Comparison of ENCODE assay signal across 10 cellular contexts in the genomic region with DNA sequence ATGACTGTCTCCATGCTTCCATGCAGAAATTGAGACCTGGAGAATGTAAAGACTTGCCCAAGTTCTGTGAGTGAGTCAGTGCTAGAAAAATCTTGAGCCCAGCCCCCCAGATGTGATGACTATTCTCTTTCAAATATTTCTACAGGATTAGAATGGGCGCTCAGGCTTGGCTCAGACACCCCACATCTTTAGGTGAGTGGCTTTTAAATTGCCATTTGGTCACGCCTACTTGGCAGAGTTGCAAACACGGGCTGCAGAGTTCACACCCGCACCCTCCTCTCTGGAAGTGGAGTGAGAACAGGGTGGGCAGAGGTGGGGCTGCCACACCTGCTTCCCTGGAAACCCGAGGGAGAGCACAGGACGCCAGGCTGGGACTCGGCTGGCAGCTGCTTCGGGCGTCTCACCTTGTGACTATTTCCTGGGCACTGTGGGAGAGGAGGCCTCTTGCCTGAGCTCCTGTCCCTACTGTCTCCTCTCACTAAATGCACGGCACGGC. TPM values are rescaled to one million over a fixed set of nuclear protein-coding genes. Genes with fewer than 3 reads are reported as not detected.
DNase-seq lines count a peak whose midpoint lies in the region; ATAC-seq, FAIRE-seq and TF ChIP-seq lines count a peak whose summit lies in the region.
"Had no signal": no experiment of that assay in that cellular context is flagged by ENCODE, and none has a peak within 500 bp of the region (broad histone marks: within the 10 kb centered on the region; RNA-seq: fewer than 3 reads in every experiment).

No MANE protein-coding gene starts in this region.

- peak; percentile 53 to 65 for DNase-seq in A549 (ENCODE audit: low read depth in 1 of 2, low spot score in 1 of 2)
- DNase-seq in HS-27A (ENCODE audit: low read depth), result peak; percentile 95
- peak; percentile 33 for DNase-seq in SHP77 treated with DMSO at 0.1 percent for 48 hours (lab: John Stamatoyannopoulos, UW)
- peak; percentile 91 for DNase-seq in hepatic stellate cell (ENCODE audit: low spot score)
- DNase-seq in NAMALWA (ENCODE audit: low spot score), result no peak
- no peak for DNase-seq in inferior parietal cortex (ENCODE audit: extremely low spot score)
- no peak for DNase-seq in effector CD8-positive, alpha-beta T cell (lab: John Stamatoyannopoulos, UW)
- DNase-seq: activated CD8-positive, alpha-beta T cell treated with anti-CD3 and anti-CD28 coated beads for 36 hours had no signal

- POLR2A ChIA-PET in A549 (lab: Yijun Ruan, JAX), result interaction anchor here (1.5 kb wide), 1 partner anchor 72 kb away, joined by 3 read pairs; no protein-coding TSS in a partner anchor

- peak overlapping the region; percentile 51 to 78 for H3K27ac ChIP-seq in A549
- H3K27ac ChIP-seq: C4-2B had no signal

- no peak for TF ChIP-seq POLR2A in A549 (IDR thresholded peaks at IDR 0.05; ENCODE audit: low read length)

- 43% methylated on average over 11 of the region's 11 CpGs for WGBS in A549 (ENCODE audit: missing lambda C conversion rate)

- H3K4me1 ChIP-seq in A549, result peaks cover 45% of the 10 kb centered on the region

- CTCF ChIA-PET in A549 (lab: Yijun Ruan, JAX), result interaction anchor here (0.5 to 2.9 kb wide), 6 partner anchors 20 to 213 kb away, joined by 3 to 18 read pairs (median 4); no protein-coding TSS in a partner anchor

- TF ChIP-seq RAD21 in A549 (conservative IDR thresholded peaks at IDR 0.05 in 1 of 2, IDR thresholded peaks at IDR 0.05 in 1 of 2), result 0 out of 5 replicates have a peak, but pooled peaks of 1 of the 2 experiments have one; percentile 20

- H3K4me3 ChIP-seq in A549, result no peak overlapping the region

- ATAC-seq in A549, result peak; percentile 79 to 83
- no peak for ATAC-seq in HG02870 (IDR thresholded peaks at IDR 0.05; ENCODE audit: unreplicated experiment)
- ATAC-seq: activated CD8-positive, alpha-beta T cell treated with anti-CD3 and anti-CD28 coated beads for 36 hours had no signal

- H3K9me3 ChIP-seq in A549, result 0 out of 3 replicates have a peak, but pooled peaks cover 3% of the 10 kb centered on the region

- no peak for TF ChIP-seq CTCF in A549 (IDR thresholded peaks at IDR 0.05)

- FAIRE-seq in A549 (lab: Jason Lieb, UNC), result no peak

- no peak for TF ChIP-seq EP300 in A549 (IDR thresholded peaks at IDR 0.05)

- H3K4me2 ChIP-seq in A549, result peak overlapping the region; percentile 54

TF ChIP-seq in A549, 52 proteins besides CTCF, POLR2A, EP300 and RAD21:
- TF ChIP-seq, protein P1, sequence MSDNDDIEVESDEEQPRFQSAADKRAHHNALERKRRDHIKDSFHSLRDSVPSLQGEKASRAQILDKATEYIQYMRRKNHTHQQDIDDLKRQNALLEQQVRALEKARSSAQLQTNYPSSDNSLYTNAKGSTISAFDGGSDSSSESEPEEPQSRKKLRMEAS (IDR thresholded peaks at IDR 0.05), result peak; percentile 37; the same call in 1 of the 2 replicates
- TF ChIP-seq BHLHE40 (IDR thresholded peaks at IDR 0.05; ENCODE audit: low read depth, low read length), result no peak
- TF ChIP-seq JUNB (IDR thresholded peaks at IDR 0.05), result peak; percentile 48; the same call in 1 of the 2 replicates
- TF ChIP-seq CEBPB (IDR thresholded peaks at IDR 0.05), result peak in 1 of 2 experiments; percentile 58; a peak in 1 of 4 replicates
- TF ChIP-seq GATA3 (IDR thresholded peaks at IDR 0.05; ENCODE audit: borderline replicate concordance), result peak; percentile 33; the same call in 1 of the 2 replicates
- no peak for TF ChIP-seq POLR2AphosphoS2 (conservative IDR thresholded peaks at IDR 0.05; ENCODE audit: low read length)
- peak; percentile 69 for TF ChIP-seq FOSL2 (IDR thresholded peaks at IDR 0.05)
- peak; percentile 74 for TF ChIP-seq FOSL2 (CRISPR knock-in tag; IDR thresholded peaks at IDR 0.05)
- no peak for TF ChIP-seq HDAC2 (IDR thresholded peaks at IDR 0.05)
- no peak for TF ChIP-seq SMC3 (IDR thresholded peaks at IDR 0.05)

RNA-seq across cellular contexts. Expression of a gene that starts 37.6 kb away (rescaled TPM):
- polyA plus RNA-seq in A549 (2011; rRNA removed) (1.4 and 1.5 TPM in 2 replicates), A549 (2017; fragmentation: RNase III; extraction: RNeasy Plus Mini Kit Qiagen cat#74134 plus additional on column Dnase treatment) (0.83 to 1.3 TPM (median 1.3 TPM) in 3 replicates)
- polyA plus RNA-seq in A549 (2012; cell fraction: cytosol; rRNA removed), result 3.6 and 3.8 TPM in 2 replicates
- 2.6 and 3.4 TPM in 2 replicates for polyA plus RNA-seq in A549 (2012; cell fraction: nucleus; rRNA removed)
- polyA minus RNA-seq in A549 (2011; rRNA and poly(A)+ RNA removed), result 0.37 and 0.73 TPM in 2 replicates

Comparison
In these comparisons a context has a peak if more than half of its experiments do, and no peak if none do; other contexts are left out.
1. DNase-seq: peak in A549 (2 of 2), HS-27A (single experiment), SHP77 treated with DMSO at 0.1 percent for 48 hours (single experiment) and hepatic stellate cell (single experiment); none in NAMALWA (single experiment), inferior parietal cortex (single experiment) and effector CD8-positive, alpha-beta T cell (single experiment).